Comparison of ENCODE assay signal across 13 cellular contexts in genomic region chr4:7901274-7901845, GRCh38. TPM values are rescaled to one million over a fixed set of nuclear protein-coding genes. Genes with fewer than 3 reads are reported as not detected.
DNase-seq lines count a peak whose midpoint lies in the region; ATAC-seq and TF ChIP-seq lines count a peak whose summit lies in the region.
"Had no signal": no experiment of that assay in that cellular context is flagged by ENCODE, and none has a peak within 500 bp of the region (broad histone marks: within the 10 kb centered on the region; RNA-seq: fewer than 3 reads in every experiment).

No MANE protein-coding gene starts in this region.

- H3K27ac ChIP-seq in endodermal cell (ENCODE audit: low read depth, low read length) (peak overlapping the region; percentile 76), trophoblast cell (ENCODE audit: low read depth, low read length) (no peak overlapping the region)

- H3K4me3 ChIP-seq in endodermal cell (ENCODE audit: low read length): no peak overlapping the region
- no peak overlapping the region for H3K4me3 ChIP-seq in trophoblast cell (ENCODE audit: low read depth, low read length)
- H3K4me3 ChIP-seq: breast epithelium had no signal

- H2BK5ac ChIP-seq in trophoblast cell (ENCODE audit: low read depth, low read length, poor library complexity): no peak overlapping the region

- H3K23ac ChIP-seq in trophoblast cell (ENCODE audit: low read length): no peak overlapping the region

- no peaks in the 10 kb centered on the region for H3K79me1 ChIP-seq in trophoblast cell (ENCODE audit: low read length)

- H3K18ac ChIP-seq in trophoblast cell (ENCODE audit: low read length): no peak overlapping the region

- no peak overlapping the region for H2AK5ac ChIP-seq in trophoblast cell (ENCODE audit: low read length)

- peak overlapping the region; percentile 91 for H3K27ac Mint-ChIP-seq in HFFc6
- H3K27ac Mint-ChIP-seq in endodermal cell: peak overlapping the region; percentile 56
- H3K27ac Mint-ChIP-seq: stimulated activated effector memory CD8-positive, alpha-beta T cell treated with anti-CD3 and anti-CD28 coated beads, Interleukin-12 subunit alpha, Interleukin-12 subunit beta, amount 100 ng/mL, for 72 hours had no signal

- H3K36me3 Mint-ChIP-seq in HFFc6 (ENCODE audit: low read depth) (peaks cover 54% of the 10 kb centered on the region), endodermal cell (ENCODE audit: low read depth) (no peaks in the 10 kb centered on the region)
- H3K36me3 Mint-ChIP-seq: stimulated activated effector memory CD8-positive, alpha-beta T cell treated with anti-CD3 and anti-CD28 coated beads, Interleukin-12 subunit alpha, Interleukin-12 subunit beta, amount 100 ng/mL, for 72 hours had no signal

- H3K4me1 ChIP-seq in endodermal cell (ENCODE audit: control insufficient read depth, insufficient read depth, low read length): peaks cover 34% of the 10 kb centered on the region
- H3K4me1 ChIP-seq in trophoblast cell (ENCODE audit: control insufficient read depth in 1 of 2, insufficient read depth in 2 of 2, low read length in 2 of 2): peaks cover 4 to 6% of the 10 kb centered on the region in 2 experiments

- DNase-seq in HFFc6: no peak
- peak; percentile 28 for DNase-seq in NCI-H748 treated with DMSO at 0.1 percent for 48 hours (lab: John Stamatoyannopoulos, UW)
- no peak for DNase-seq in endodermal cell
- peak in 1 of 2 donors; percentile 41 for DNase-seq in trophoblast cell
- DNase-seq: effector CD4-positive, alpha-beta T cell; H9; occipital lobe had no signal

- peak overlapping the region; percentile 3 for H2AFZ ChIP-seq in trophoblast cell (ENCODE audit: insufficient read depth, low read length, poor library complexity)

- peaks cover 96% of the 10 kb centered on the region for H3K4me1 Mint-ChIP-seq in HFFc6 (ENCODE audit: low read depth)
- peaks cover 60% of the 10 kb centered on the region for H3K4me1 Mint-ChIP-seq in endodermal cell

- H4K12ac ChIP-seq in trophoblast cell (ENCODE audit: low read depth, low read length): no peak overlapping the region

- 86 to 87% methylated on average over 5 to 13 of the region's 13 CpGs for WGBS in endodermal cell (ENCODE audit: insufficient coverage in 1 of 2, insufficient read length in 1 of 2), 2 experiments
- no CpG with 5 or more reads among the region's 13 CpGs for WGBS in trophoblast cell (ENCODE audit: extremely low coverage, insufficient coverage, insufficient read length)

- no peak overlapping the region for H4K91ac ChIP-seq in trophoblast cell (ENCODE audit: low read depth, low read length)

- TF ChIP-seq CTCF in HFFc6 (IDR thresholded peaks at IDR 0.05) (no peak), endodermal cell (conservative IDR thresholded peaks at IDR 0.05) (no peak)

- H2BK12ac ChIP-seq in trophoblast cell (ENCODE audit: low read length): no peak overlapping the region

- H3K9me3 ChIP-seq in endodermal cell (ENCODE audit: control insufficient read depth, low read length) (no peaks in the 10 kb centered on the region), trophoblast cell (ENCODE audit: insufficient read depth, low read depth, low read length) (no peaks in the 10 kb centered on the region)
- H3K9me3 ChIP-seq: breast epithelium had no signal

- H4K8ac ChIP-seq in trophoblast cell (ENCODE audit: low read depth, low read length): no peak overlapping the region

- no peaks in the 10 kb centered on the region for H3K36me3 ChIP-seq in endodermal cell (ENCODE audit: control insufficient read depth, insufficient read depth, low read length)
- no peaks in the 10 kb centered on the region for H3K36me3 ChIP-seq in trophoblast cell (ENCODE audit: control insufficient read depth in 1 of 2, insufficient read depth in 2 of 2, low read length in 2 of 2)
- H3K36me3 ChIP-seq: breast epithelium had no signal

- peak overlapping the region; percentile 7 for H3K4ac ChIP-seq in trophoblast cell (ENCODE audit: low read depth, low read length)

- no peak overlapping the region for H3K14ac ChIP-seq in trophoblast cell (ENCODE audit: low read length)

- ATAC-seq in GM21526 (IDR thresholded peaks at IDR 0.05; ENCODE audit: low FRiP score, unreplicated experiment) (no peak), GM21723 (IDR thresholded peaks at IDR 0.05; ENCODE audit: unreplicated experiment) (no peak), esophagus mucosa (no peak)
- ATAC-seq: activated CD4-positive, CD25-positive, alpha-beta regulatory T cell treated with anti-CD3 and anti-CD28 coated beads, Interleukin-2, amount 50 U/mL, for 24 hours; stimulated activated effector memory CD8-positive, alpha-beta T cell treated with anti-CD3 and anti-CD28 coated beads, Interleukin-12 subunit alpha, Interleukin-12 subunit beta, amount 100 ng/mL, for 72 hours had no signal

- H3K27me3 Mint-ChIP-seq in HFFc6 (ENCODE audit: insufficient read depth) (peaks cover 1% of the 10 kb centered on the region), endodermal cell (ENCODE audit: insufficient read depth) (no peaks in the 10 kb centered on the region)

- H3K9ac ChIP-seq in endodermal cell (ENCODE audit: extremely low read depth, low read length, poor library complexity, severe bottlenecking) (no peak overlapping the region), trophoblast cell (ENCODE audit: low read length) (no peak overlapping the region)

- H3K79me2 ChIP-seq in trophoblast cell (ENCODE audit: control insufficient read depth, insufficient read depth, low read length, poor library complexity): peaks cover 2% of the 10 kb centered on the region

- H3K9me3 Mint-ChIP-seq in HFFc6: no peaks in the 10 kb centered on the region
- no peaks in the 10 kb centered on the region for H3K9me3 Mint-ChIP-seq in endodermal cell
- H3K9me3 Mint-ChIP-seq: H9; stimulated activated effector memory CD8-positive, alpha-beta T cell treated with anti-CD3 and anti-CD28 coated beads, Interleukin-12 subunit alpha, Interleukin-12 subunit beta, amount 100 ng/mL, for 72 hours had no signal

- H3K4me3 Mint-ChIP-seq in HFFc6: peak overlapping the region; percentile 43; the same call in 1 of the 2 replicates
- no peak overlapping the region for H3K4me3 Mint-ChIP-seq in endodermal cell
- H3K4me3 Mint-ChIP-seq: H9; stimulated activated effector memory CD8-positive, alpha-beta T cell treated with anti-CD3 and anti-CD28 coated beads, Interleukin-12 subunit alpha, Interleukin-12 subunit beta, amount 100 ng/mL, for 72 hours had no signal

- H3K4me2 ChIP-seq in trophoblast cell (ENCODE audit: low read length): no peak overlapping the region

- H3K27me3 ChIP-seq in endodermal cell (ENCODE audit: control insufficient read depth, insufficient read depth, low read length, poor library complexity, severe bottlenecking) (no peaks in the 10 kb centered on the region), trophoblast cell (ENCODE audit: insufficient read depth, low read length) (no peaks in the 10 kb centered on the region)
- H3K27me3 ChIP-seq: breast epithelium had no signal

- no peak overlapping the region for H2BK120ac ChIP-seq in trophoblast cell (ENCODE audit: insufficient read depth, low read length, poor library complexity)

RNA-seq across cellular contexts. Expression of gene AFAP1, which starts 38.3 kb away (rescaled TPM):
- 100 to 1,000 TPM in 5 of 6 experiments, 10 to 100 TPM in 1; 99.7 to 116 (median 107) TPM for total RNA-seq in HFFc6 (2021; fragmentation: NEBNext Ultra II Directional; extraction: Animal tissue kit (Norgen Biotek cat#: 25700))
- total RNA-seq in endodermal cell (10 to 100 TPM; 18.2 to 22.5 TPM), esophagus mucosa (5.5 TPM)
- polyA plus RNA-seq in endodermal cell (2013, experiment 1 of 2): 24.1 TPM
- polyA plus RNA-seq in endodermal cell (2013, experiment 2 of 2): 22.7 TPM
- polyA plus RNA-seq in trophoblast cell (2013): 14.8 and 15.5 TPM in 2 replicates

Comparison
In these comparisons a context has a peak if more than half of its experiments do, and no peak if none do; other contexts are left out.
1. RNA of gene AFAP1, which starts 38.3 kb away (total RNA-seq): 99.7 to 116 TPM in HFFc6; 18.2 to 22.5 TPM in endodermal cell and 5.5 TPM in esophagus mucosa (single experiment); every median in the first group is over 4 times any median in the second.